In the genomic region with DNA sequence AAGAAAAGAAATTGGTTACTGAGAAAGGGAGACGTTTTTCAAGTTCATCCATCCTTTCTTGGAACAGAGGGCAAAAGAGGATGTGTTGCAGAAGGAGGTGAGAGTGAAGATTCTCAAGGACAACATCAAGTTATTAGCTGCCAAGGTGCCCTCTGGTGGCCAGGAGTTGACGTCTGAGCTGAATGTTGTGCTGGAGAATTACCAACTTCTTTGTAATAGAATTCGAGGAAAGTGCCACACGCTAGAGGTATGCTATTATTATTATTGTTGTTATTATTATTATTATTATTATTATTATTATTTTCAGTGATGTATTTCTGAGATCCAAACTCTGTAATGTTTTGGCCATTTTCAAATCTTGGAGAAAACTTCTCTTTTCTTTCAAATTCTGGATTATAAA, we compare ENCODE assay signal across 8 cellular contexts.
A peak's percentile ranks its signal among the peaks of the same experiment; 100 is the strongest.
DNase-seq lines count a peak whose midpoint lies in the region; ATAC-seq, FAIRE-seq and TF ChIP-seq lines count a peak whose summit lies in the region.

No MANE protein-coding gene starts in this region.

- peak; percentile 80 for TF ChIP-seq CTCF in GM13977 (IDR thresholded peaks at IDR 0.05; ENCODE audit: extremely low read depth, insufficient read depth, missing control alignments)
- no peak for TF ChIP-seq CTCF in lower leg skin (IDR thresholded peaks at IDR 0.05)

- DNase-seq in 8988T (peak; percentile 52), GM13977 (ENCODE audit: low spot score) (peak; percentile 73), NCI-H345 (lab: John Stamatoyannopoulos, UW) (peak; percentile 61), lower leg skin (ENCODE audit: low spot score in 2 of 2) (peak; percentile 77 to 93)
- DNase-seq in activated CD4-positive, alpha-beta T cell treated with anti-CD3 and anti-CD28 coated beads for 4 hours = peak; percentile 68 to 74
- peak; percentile 23 for DNase-seq in stimulated activated CD8-positive, alpha-beta memory T cell treated with anti-CD3 and anti-CD28 coated beads, Interleukin-12 subunit alpha, Interleukin-12 subunit beta, amount 100 ng/mL, for 4 hours (ENCODE audit: low read depth)

- FAIRE-seq in colon (lab: Jason Lieb, UNC) = peak; percentile 70

- intact Hi-C loops in lower leg skin (cut with DNase I; ENCODE audit: low total_unique reads) = loop anchor here (5.0 to 10.0 kb wide), 2 partner anchors 187 to 375 kb away; no protein-coding TSS in a partner anchor

- WGBS in lower leg skin, 2 donors = 0 to 4% methylated on average over 4 of the region's 4 CpGs

- ATAC-seq in HG03095 (IDR thresholded peaks at IDR 0.05; ENCODE audit: unreplicated experiment) = peak; percentile 93

- no peak overlapping the region for H3K4me3 ChIP-seq in lower leg skin (ENCODE audit: low read depth, poor library complexity, severe bottlenecking)

- in situ Hi-C loops in GM13977 (cut with MboI; ENCODE audit: low pct_unique_long_range_greater_than_20kb, low sequenced_read_pairs, unreplicated experiment) = loop anchor here (10.0 to 25.0 kb wide), 2 partner anchors 377 to 895 kb away; no protein-coding TSS in a partner anchor

- no peak for TF ChIP-seq POLR2A in lower leg skin (IDR thresholded peaks at IDR 0.05)

Comparison
In these comparisons a context has a peak if more than half of its experiments do, and no peak if none do; other contexts are left out.
1. DNase-seq: peak in every context shown above with its lines; median percentile 85 in lower leg skin; 73 in GM13977; 71 in activated CD4-positive, alpha-beta T cell treated with anti-CD3 and anti-CD28 coated beads for 4 hours; 61 in NCI-H345; 52 in 8988T; 23 in stimulated activated CD8-positive, alpha-beta memory T cell treated with anti-CD3 and anti-CD28 coated beads, Interleukin-12 subunit alpha, Interleukin-12 subunit beta, amount 100 ng/mL, for 4 hours.